11 cellular contexts compared by ENCODE assay signal in the genomic region with DNA sequence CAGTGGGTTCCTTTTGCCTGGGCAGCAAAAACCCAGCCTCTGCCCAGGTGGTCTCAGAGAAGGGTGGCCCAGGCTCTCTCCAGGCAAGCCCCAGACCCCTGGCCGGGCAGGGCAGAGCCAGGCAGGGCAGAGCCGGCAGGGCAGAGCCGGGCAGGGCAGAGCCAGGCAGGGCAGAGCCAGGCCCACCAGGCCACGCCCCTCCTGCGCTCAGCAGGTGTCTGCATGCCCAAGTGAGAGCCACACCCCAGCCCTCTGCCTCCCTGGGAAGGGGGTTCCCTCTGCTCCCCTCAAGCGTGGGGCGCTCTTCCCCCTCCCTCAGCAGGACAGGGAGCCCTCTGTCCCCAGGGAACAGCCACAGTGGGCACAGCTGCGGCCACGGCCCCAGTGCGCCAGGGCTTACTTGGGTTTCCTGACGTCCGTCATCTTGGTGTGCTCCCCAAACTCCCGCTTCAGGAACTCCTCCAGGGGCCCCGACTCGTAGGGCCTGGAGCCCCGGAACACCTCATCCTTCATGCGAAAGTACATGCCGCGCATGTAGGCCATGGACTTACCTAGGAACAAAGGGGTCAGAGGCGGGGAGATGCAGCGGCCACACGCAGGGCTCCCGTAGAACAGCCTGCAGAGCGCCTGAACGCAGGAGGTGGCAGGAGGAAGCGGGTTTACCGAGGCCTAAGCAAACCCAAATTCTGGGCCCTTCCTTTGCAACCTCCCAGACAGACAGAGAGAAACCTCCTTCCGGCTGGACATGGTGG. TPM values are rescaled to one million over a fixed set of nuclear protein-coding genes. Genes with fewer than 3 reads are reported as not detected.
"Had no signal": no experiment of that assay in that cellular context is flagged by ENCODE, and none has a peak within 500 bp of the region (broad histone marks: within the 10 kb centered on the region; RNA-seq: fewer than 3 reads in every experiment).

No MANE protein-coding gene starts in this region.

- H3K27me3 ChIP-seq: ascending aorta, gastrocnemius medialis, right atrium auricular region, thyroid gland had no signal

- H3K4me3 ChIP-seq: ascending aorta, gastrocnemius medialis, right atrium auricular region, skin epidermis, thyroid gland had no signal

- H3K36me3 ChIP-seq: ascending aorta, right atrium auricular region, WERI-Rb-1 had no signal

- H3K9me3 ChIP-seq: ascending aorta, gastrocnemius medialis, right atrium auricular region, thyroid gland had no signal

- DNase-seq: activated CD4-positive, alpha-beta T cell treated with anti-CD3 and anti-CD28 coated beads for 4 hours; activated CD8-positive, alpha-beta T cell treated with anti-CD3 and anti-CD28 coated beads, Interleukin-2, amount 10 ng/mL, durations not matched to agents 7 days and 5 days; activated naive CD4-positive, alpha-beta T cell; gastrocnemius medialis; thyroid gland; WERI-Rb-1 had no signal

- H3K27ac ChIP-seq: ascending aorta, gastrocnemius medialis, right atrium auricular region, thyroid gland, WERI-Rb-1 had no signal

- H3K9me3 Mint-ChIP-seq: activated T-helper 1 cell treated with anti-CD3 and anti-CD28 coated beads, Interleukin-12 subunit alpha, Interleukin-12 subunit beta, Interleukin-2, Interleukin-4 antibody, amounts not matched to agents 30 ng/mL and 10 ng/mL and 1 ng/mL, durations not matched to agents 14 hours and 24 hours and 36 hours had no signal

- H3K4me3 Mint-ChIP-seq: activated CD8-positive, alpha-beta T cell treated with anti-CD3 and anti-CD28 coated beads, Interleukin-2, amount 10 ng/mL, durations not matched to agents 7 days and 5 days; activated T-helper 1 cell treated with anti-CD3 and anti-CD28 coated beads, Interleukin-12 subunit alpha, Interleukin-12 subunit beta, Interleukin-2, Interleukin-4 antibody, amounts not matched to agents 30 ng/mL and 10 ng/mL and 1 ng/mL, durations not matched to agents 14 hours and 24 hours and 36 hours had no signal

- ATAC-seq: activated CD8-positive, alpha-beta T cell treated with anti-CD3 and anti-CD28 coated beads, Interleukin-2, amount 10 ng/mL, durations not matched to agents 7 days and 5 days; gastrocnemius medialis had no signal

- H3K4me1 ChIP-seq: ascending aorta, gastrocnemius medialis, right atrium auricular region, thyroid gland had no signal

- H3K27ac Mint-ChIP-seq: activated CD8-positive, alpha-beta T cell treated with anti-CD3 and anti-CD28 coated beads, Interleukin-2, amount 10 ng/mL, durations not matched to agents 7 days and 5 days; activated T-helper 1 cell treated with anti-CD3 and anti-CD28 coated beads, Interleukin-12 subunit alpha, Interleukin-12 subunit beta, Interleukin-2, Interleukin-4 antibody, amounts not matched to agents 30 ng/mL and 10 ng/mL and 1 ng/mL, durations not matched to agents 14 hours and 24 hours and 36 hours had no signal

RNA-seq across cellular contexts. Expression of gene BAIAP2L2, which starts 10.1 kb away (rescaled TPM):
- total RNA-seq: ascending aorta had no signal

RNA-seq across cellular contexts. Expression of gene SLC16A8, which starts 36.6 kb away (rescaled TPM):
- total RNA-seq: activated CD8-positive, alpha-beta T cell treated with anti-CD3 and anti-CD28 coated beads, Interleukin-2, amount 10 ng/mL, durations not matched to agents 7 days and 5 days; ascending aorta; mesenteric fat pad had no signal
